In genomic region chr17:36194164-36194563, GRCh38 we compare ENCODE assay signal across 3 cellular contexts. TPM values are rescaled to one million over a fixed set of nuclear protein-coding genes. Genes with fewer than 3 reads are reported as not detected.
"Had no signal": no experiment of that assay in that cellular context is flagged by ENCODE, and none has a peak within 500 bp of the region (broad histone marks: within the 10 kb centered on the region; RNA-seq: fewer than 3 reads in every experiment).

No MANE protein-coding gene starts in this region.

RNA-seq across cellular contexts. Expression of gene CCL3L1, which starts 2.4 kb away (rescaled TPM):
- total RNA-seq: HT-29, Right ventricle myocardium superior, SJSA1 had no signal

RNA-seq across cellular contexts. Expression of gene CCL4L2, which starts 16.7 kb away (rescaled TPM):
- total RNA-seq: HT-29, Right ventricle myocardium superior, SJSA1 had no signal
